In the genomic region with DNA sequence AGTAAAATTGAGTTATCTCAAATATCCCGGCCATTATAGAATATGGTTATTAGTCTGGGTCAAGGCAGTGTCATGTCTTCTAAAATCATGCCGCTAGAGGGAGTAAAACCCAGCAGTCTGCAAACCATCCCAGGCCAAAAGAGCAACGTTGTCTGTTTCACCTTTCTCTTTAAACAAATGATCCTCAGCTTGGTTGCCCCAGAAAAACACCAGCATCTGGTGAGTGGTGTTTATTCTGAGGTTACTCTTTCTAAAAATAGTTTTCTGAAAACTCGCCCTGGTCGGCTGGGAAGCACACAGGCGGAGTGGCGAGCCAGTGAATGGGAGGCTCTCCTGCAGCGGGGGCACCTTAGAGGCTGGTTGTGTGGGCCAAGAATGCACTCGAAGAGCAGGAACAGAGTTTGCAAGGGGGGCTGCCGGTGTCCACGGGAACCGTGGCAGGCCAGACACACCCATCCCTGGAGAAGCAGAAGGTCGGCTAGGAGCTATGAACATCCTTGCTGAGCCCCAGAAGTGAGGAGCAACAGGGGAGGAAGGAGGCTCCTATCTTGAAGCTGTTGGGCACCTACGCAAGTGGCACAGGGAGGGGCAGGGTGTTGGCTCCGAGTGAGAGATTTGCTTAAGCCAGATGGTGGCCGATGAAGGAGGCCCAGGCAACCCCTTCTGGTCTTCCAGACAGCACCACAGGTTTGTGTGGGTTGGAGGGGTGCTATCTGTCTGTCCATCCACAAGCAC, we compare ENCODE assay signal across 8 cellular contexts.
DNase-seq lines count a peak whose midpoint lies in the region; ATAC-seq lines count a peak whose summit lies in the region.

No MANE protein-coding gene starts in this region.

- H4K20me1 ChIP-seq in BLaER1, result no peaks in the 10 kb centered on the region

- H3K27ac Mint-ChIP-seq in activated CD4-positive, alpha-beta T cell treated with anti-CD3 and anti-CD28 coated beads, Interleukin-2, amount 10 ng/mL, durations not matched to agents 24 days and 14 days, result peak overlapping the region; percentile 99

- peak overlapping the region; percentile 93 for H3K4me3 Mint-ChIP-seq in activated CD4-positive, alpha-beta T cell treated with anti-CD3 and anti-CD28 coated beads, Interleukin-2, amount 10 ng/mL, durations not matched to agents 24 days and 14 days

- peaks cover 29% of the 10 kb centered on the region for H3K4me1 ChIP-seq in BLaER1

- H3K36me3 Mint-ChIP-seq in activated CD4-positive, alpha-beta T cell treated with anti-CD3 and anti-CD28 coated beads, Interleukin-2, amount 10 ng/mL, durations not matched to agents 24 days and 14 days (ENCODE audit: low read depth), result peaks cover 21% of the 10 kb centered on the region

- H3K9me3 ChIP-seq in BLaER1, result no peaks in the 10 kb centered on the region

- peaks cover 9% of the 10 kb centered on the region for H3K9me3 Mint-ChIP-seq in activated CD4-positive, alpha-beta T cell treated with anti-CD3 and anti-CD28 coated beads, Interleukin-2, amount 10 ng/mL, durations not matched to agents 24 days and 14 days

- ATAC-seq in GM18909 (IDR thresholded peaks at IDR 0.05; ENCODE audit: poor library complexity, unreplicated experiment), result peak; percentile 80
- peak; percentile 72 for ATAC-seq in HG03108 (IDR thresholded peaks at IDR 0.05; ENCODE audit: unreplicated experiment)

- H3K27ac ChIP-seq in BLaER1, result peak overlapping the region; percentile 72

- H3K27me3 Mint-ChIP-seq in activated CD4-positive, alpha-beta T cell treated with anti-CD3 and anti-CD28 coated beads, Interleukin-2, amount 10 ng/mL, durations not matched to agents 24 days and 14 days, result no peaks in the 10 kb centered on the region

- peak overlapping the region; percentile 36; the same call in 1 of the 2 replicates for H3K9ac ChIP-seq in BLaER1

- H3K36me3 ChIP-seq in BLaER1, result no peaks in the 10 kb centered on the region

- DNase-seq in NCI-H510A (lab: John Stamatoyannopoulos, UW) (peak; percentile 82), dermis microvascular lymphatic vessel endothelial cell (ENCODE audit: low read depth in 2 of 2) (peak; percentile 75 to 81), medulla oblongata (ENCODE audit: extremely low spot score) (peak; percentile 75)
- DNase-seq in activated CD4-positive, alpha-beta T cell treated with anti-CD3 and anti-CD28 coated beads, Interleukin-2, amount 10 ng/mL, durations not matched to agents 24 days and 14 days, result peak; percentile 94
- DNase-seq in stimulated activated CD8-positive, alpha-beta memory T cell treated with anti-CD3 and anti-CD28 coated beads, Interleukin-15, amount 100 ng/mL, for 1 hour (ENCODE audit: low read depth), result peak; percentile 44

- H3K4me2 ChIP-seq in BLaER1, result peak overlapping the region; percentile 76

- peaks cover 90% of the 10 kb centered on the region for H3K4me1 Mint-ChIP-seq in activated CD4-positive, alpha-beta T cell treated with anti-CD3 and anti-CD28 coated beads, Interleukin-2, amount 10 ng/mL, durations not matched to agents 24 days and 14 days

- no peaks in the 10 kb centered on the region for H3K27me3 ChIP-seq in BLaER1

- intact Hi-C loops in activated CD4-positive, alpha-beta T cell treated with anti-CD3 and anti-CD28 coated beads, Interleukin-2, amount 10 ng/mL, durations not matched to agents 24 days and 14 days (cut with micrococcal nuclease), result loop anchor here (1.0 to 2.0 kb wide), 12 partner anchors 12 to 541 kb away; no protein-coding TSS in a partner anchor

- 0 out of 2 replicates have a peak overlapping the region, but pooled peaks have one; percentile 12 for H3K4me3 ChIP-seq in BLaER1

Comparison
In these comparisons a context has a peak if more than half of its experiments do, and no peak if none do; other contexts are left out.
1. Peak in every context shown above with its lines: DNase-seq, ATAC-seq, H3K4me3 ChIP-seq and H3K27ac ChIP-seq.
2. DNase-seq: peak in every context shown above with its lines; median percentile 94 in activated CD4-positive, alpha-beta T cell treated with anti-CD3 and anti-CD28 coated beads, Interleukin-2, amount 10 ng/mL, durations not matched to agents 24 days and 14 days; 82 in NCI-H510A; 78 in dermis microvascular lymphatic vessel endothelial cell; 75 in medulla oblongata; 44 in stimulated activated CD8-positive, alpha-beta memory T cell treated with anti-CD3 and anti-CD28 coated beads, Interleukin-15, amount 100 ng/mL, for 1 hour.